17 cellular contexts compared by ENCODE assay signal in genomic region chr7:114522081-114522480, GRCh38.
DNase-seq lines count a peak whose midpoint lies in the region; ATAC-seq and TF ChIP-seq lines count a peak whose summit lies in the region.
"Had no signal": no experiment of that assay in that cellular context is flagged by ENCODE, and none has a peak within 500 bp of the region (broad histone marks: within the 10 kb centered on the region; RNA-seq: fewer than 3 reads in every experiment).

No MANE protein-coding gene starts in this region.

- H3K27ac ChIP-seq in HEK293 (ENCODE audit: extremely low read depth, low read depth, low read length): no peak overlapping the region
- H3K27ac ChIP-seq in endodermal cell (ENCODE audit: low read depth, low read length): no peak overlapping the region
- H3K27ac ChIP-seq: 22Rv1; A549; BLaER1 treated with 17β-estradiol and CSF1 and Interleukin-3, amounts not matched to agents 10 nM and 100 nM; C4-2B had no signal

- H3K36me3 ChIP-seq in HEK293 (ENCODE audit: control insufficient read depth in 2 of 2, insufficient read depth in 1 of 2, low read length in 2 of 2) (no peaks in the 10 kb centered on the region), endodermal cell (ENCODE audit: control insufficient read depth, insufficient read depth, low read length) (no peaks in the 10 kb centered on the region)
- H3K36me3 ChIP-seq: BLaER1 treated with 17β-estradiol and CSF1 and Interleukin-3, amounts not matched to agents 10 nM and 100 nM had no signal

- H3K27ac Mint-ChIP-seq in endodermal cell: peak overlapping the region; percentile 39
- H3K27ac Mint-ChIP-seq in osteocyte (ENCODE audit: unreplicated experiment): peak overlapping the region; percentile 16
- H3K27ac Mint-ChIP-seq in stimulated activated effector memory CD8-positive, alpha-beta T cell treated with anti-CD3 and anti-CD28 coated beads, Interleukin-12 subunit alpha, Interleukin-12 subunit beta, amount 100 ng/mL, for 72 hours: no peak overlapping the region
- H3K27ac Mint-ChIP-seq: B cell; CD4-positive, alpha-beta T cell; CD8-positive, alpha-beta T cell had no signal

- no peaks in the 10 kb centered on the region for H3K9me3 ChIP-seq in HEK293 (ENCODE audit: control insufficient read depth, insufficient read depth, low read depth, low read length)
- no peaks in the 10 kb centered on the region for H3K9me3 ChIP-seq in endodermal cell (ENCODE audit: control insufficient read depth, low read length)
- H3K9me3 ChIP-seq: A549; BLaER1 treated with 17β-estradiol and CSF1 and Interleukin-3, amounts not matched to agents 10 nM and 100 nM; Caco-2 had no signal

- H3K9me3 Mint-ChIP-seq in endodermal cell (no peaks in the 10 kb centered on the region), osteocyte (ENCODE audit: unreplicated experiment) (peaks cover 2% of the 10 kb centered on the region)
- H3K9me3 Mint-ChIP-seq in stimulated activated effector memory CD8-positive, alpha-beta T cell treated with anti-CD3 and anti-CD28 coated beads, Interleukin-12 subunit alpha, Interleukin-12 subunit beta, amount 100 ng/mL, for 72 hours: no peaks in the 10 kb centered on the region
- H3K9me3 Mint-ChIP-seq: CD4-positive, alpha-beta T cell; CD8-positive, alpha-beta T cell had no signal

- no peaks in the 10 kb centered on the region for H3K4me1 ChIP-seq in HEK293 (ENCODE audit: control insufficient read depth, insufficient read depth, low read length)
- H3K4me1 ChIP-seq in endodermal cell (ENCODE audit: control insufficient read depth, insufficient read depth, low read length): no peaks in the 10 kb centered on the region
- H3K4me1 ChIP-seq: A549; BLaER1 treated with 17β-estradiol and CSF1 and Interleukin-3, amounts not matched to agents 10 nM and 100 nM; Caco-2 had no signal

- ATAC-seq in stimulated activated effector memory CD8-positive, alpha-beta T cell treated with anti-CD3 and anti-CD28 coated beads, Interleukin-12 subunit alpha, Interleukin-12 subunit beta, amount 100 ng/mL, for 72 hours: no peak
- ATAC-seq in GM21717 (IDR thresholded peaks at IDR 0.05; ENCODE audit: unreplicated experiment): no peak
- ATAC-seq: A549; CD8-positive, alpha-beta T cell had no signal

- WGBS in endodermal cell (ENCODE audit: insufficient coverage in 1 of 2, insufficient read length in 1 of 2), 2 experiments: 80% methylated on average over 1 of the region's 1 CpG; no CpG with 5 or more reads in 1 of the 2 experiments

- POLR2A ChIA-PET in HEK293 (lab: Yijun Ruan, JAX): no interaction called here

- H3K9ac ChIP-seq in endodermal cell (ENCODE audit: extremely low read depth, low read length, poor library complexity, severe bottlenecking): no peak overlapping the region
- H3K9ac ChIP-seq: BLaER1 treated with 17β-estradiol and CSF1 and Interleukin-3, amounts not matched to agents 10 nM and 100 nM had no signal

- no peaks in the 10 kb centered on the region for H3K27me3 Mint-ChIP-seq in endodermal cell (ENCODE audit: insufficient read depth)
- no peaks in the 10 kb centered on the region for H3K27me3 Mint-ChIP-seq in osteocyte (ENCODE audit: unreplicated experiment)
- H3K27me3 Mint-ChIP-seq: B cell; CD4-positive, alpha-beta T cell had no signal

- H3K4me1 Mint-ChIP-seq in endodermal cell (no peaks in the 10 kb centered on the region), osteocyte (ENCODE audit: unreplicated experiment) (peaks cover 12% of the 10 kb centered on the region)
- H3K4me1 Mint-ChIP-seq in stimulated activated effector memory CD8-positive, alpha-beta T cell treated with anti-CD3 and anti-CD28 coated beads, Interleukin-12 subunit alpha, Interleukin-12 subunit beta, amount 100 ng/mL, for 72 hours: no peaks in the 10 kb centered on the region
- H3K4me1 Mint-ChIP-seq: B cell had no signal

- CTCF ChIA-PET in HEK293 (lab: Yijun Ruan, JAX): interaction anchor here (0.9 kb wide), 1 partner anchor 10 kb away, joined by 3 read pairs; no protein-coding TSS in a partner anchor

- H3K36me3 Mint-ChIP-seq in endodermal cell (ENCODE audit: low read depth) (no peaks in the 10 kb centered on the region), osteocyte (ENCODE audit: unreplicated experiment) (peaks cover 2% of the 10 kb centered on the region)
- no peaks in the 10 kb centered on the region for H3K36me3 Mint-ChIP-seq in stimulated activated effector memory CD8-positive, alpha-beta T cell treated with anti-CD3 and anti-CD28 coated beads, Interleukin-12 subunit alpha, Interleukin-12 subunit beta, amount 100 ng/mL, for 72 hours
- H3K36me3 Mint-ChIP-seq: CD8-positive, alpha-beta T cell had no signal

- H3K27me3 ChIP-seq in endodermal cell (ENCODE audit: control insufficient read depth, insufficient read depth, low read length, poor library complexity, severe bottlenecking): no peaks in the 10 kb centered on the region
- H3K27me3 ChIP-seq: BLaER1 treated with 17β-estradiol and CSF1 and Interleukin-3, amounts not matched to agents 10 nM and 100 nM had no signal

- no peak for DNase-seq in endodermal cell
- DNase-seq in osteocyte (ENCODE audit: extremely low spot score, unreplicated experiment): no peak
- no peak for DNase-seq in stimulated activated effector memory CD8-positive, alpha-beta T cell treated with anti-CD3 and anti-CD28 coated beads, Interleukin-12 subunit alpha, Interleukin-12 subunit beta, amount 100 ng/mL, for 72 hours (ENCODE audit: low spot score in 2 of 2)
- DNase-seq: AML-193; Caco-2; Calu3; CD4-positive, alpha-beta T cell; CD8-positive, alpha-beta T cell; DMS79 treated with DMSO at 0.1 percent for 48 hours; GF-D8 had no signal

- H3K4me3 ChIP-seq in HEK293 (ENCODE audit: low read depth, low read length) (no peak overlapping the region), endodermal cell (ENCODE audit: low read length) (no peak overlapping the region)
- H3K4me3 ChIP-seq: A549; BLaER1 treated with 17β-estradiol and CSF1 and Interleukin-3, amounts not matched to agents 10 nM and 100 nM had no signal

- TF ChIP-seq CTCF in HEK293 (tag by site-specific recombination; IDR thresholded peaks at IDR 0.05) (no peak), endodermal cell (conservative IDR thresholded peaks at IDR 0.05) (no peak), osteocyte (IDR thresholded peaks at IDR 0.05) (no peak)

- H3K4me3 Mint-ChIP-seq in endodermal cell (no peak overlapping the region), osteocyte (ENCODE audit: unreplicated experiment) (no peak overlapping the region)
- H3K4me3 Mint-ChIP-seq in stimulated activated effector memory CD8-positive, alpha-beta T cell treated with anti-CD3 and anti-CD28 coated beads, Interleukin-12 subunit alpha, Interleukin-12 subunit beta, amount 100 ng/mL, for 72 hours: no peak overlapping the region
- H3K4me3 Mint-ChIP-seq: B cell; CD4-positive, alpha-beta T cell; CD8-positive, alpha-beta T cell had no signal

TF ChIP-seq in HEK293, 187 proteins besides CTCF, POLR2A, EP300 and RAD21 (continues in another document):
- no peak for TF ChIP-seq GLI4 (tag by site-specific recombination; IDR thresholded peaks at IDR 0.05)
- peak; percentile 72; the same call in 1 of the 2 replicates for TF ChIP-seq SCRT1 (tag by site-specific recombination; IDR thresholded peaks at IDR 0.05; ENCODE audit: borderline replicate concordance)
- TF ChIP-seq ZNF560 (tag by site-specific recombination; IDR thresholded peaks at IDR 0.05; ENCODE audit: borderline replicate concordance): no peak
- TF ChIP-seq SCRT2 (tag by site-specific recombination; IDR thresholded peaks at IDR 0.05): peak; percentile 83
- peak; percentile 21; the same call in 1 of the 2 replicates for TF ChIP-seq PRDM1 (tag by site-specific recombination; IDR thresholded peaks at IDR 0.05)
- TF ChIP-seq SETDB1 (IDR thresholded peaks at IDR 0.05; ENCODE audit: insufficient read length, low read length): no peak
- no peak for TF ChIP-seq ELK4 (IDR thresholded peaks at IDR 0.05; ENCODE audit: borderline replicate concordance, low read depth, low read length)
- TF ChIP-seq ZSCAN30 (tag by site-specific recombination; IDR thresholded peaks at IDR 0.05): no peak
- no peak for TF ChIP-seq ZNF302 (tag by site-specific recombination; IDR thresholded peaks at IDR 0.05; ENCODE audit: low read depth)
- TF ChIP-seq ZNF24 (tag by site-specific recombination; IDR thresholded peaks at IDR 0.05): no peak
- TF ChIP-seq SP7 (tag by site-specific recombination; IDR thresholded peaks at IDR 0.05): no peak
- TF ChIP-seq MZF1 (tag by site-specific recombination; IDR thresholded peaks at IDR 0.05; ENCODE audit: borderline replicate concordance): no peak
- TF ChIP-seq ZNF521 (tag by site-specific recombination; IDR thresholded peaks at IDR 0.05): no peak
- TF ChIP-seq ZNF280C (tag by site-specific recombination; IDR thresholded peaks at IDR 0.05): no peak
- TF ChIP-seq ZFP37 (tag by site-specific recombination; IDR thresholded peaks at IDR 0.05): no peak
- no peak for TF ChIP-seq ZNF416 (tag by site-specific recombination; IDR thresholded peaks at IDR 0.05)
- no peak for TF ChIP-seq ZNF133 (tag by site-specific recombination; IDR thresholded peaks at IDR 0.05)
